Comparison of ENCODE assay signal across 8 cellular contexts in genomic region chr16:57519796-57520360, GRCh38. TPM values are rescaled to one million over a fixed set of nuclear protein-coding genes. Genes with fewer than 3 reads are reported as not detected.
DNase-seq lines count a peak whose midpoint lies in the region; ATAC-seq and TF ChIP-seq lines count a peak whose summit lies in the region.

No MANE protein-coding gene starts in this region.

- no peaks in the 10 kb centered on the region for H3K27me3 Mint-ChIP-seq in activated naive CD8-positive, alpha-beta T cell treated with anti-CD3 and anti-CD28 coated beads, Interleukin-2, amount 50 U/mL, for 24 hours

- H3K27me3 ChIP-seq in heart right ventricle: no peaks in the 10 kb centered on the region

- H3K9me3 Mint-ChIP-seq in activated naive CD8-positive, alpha-beta T cell treated with anti-CD3 and anti-CD28 coated beads, Interleukin-2, amount 50 U/mL, for 24 hours: no peaks in the 10 kb centered on the region

- 34 to 37% methylated on average over 10 of the region's 10 CpGs for WGBS in heart right ventricle, 2 donors

- DNase-seq in AG09309 (ENCODE audit: low read depth): no peak
- peak; percentile 95 for DNase-seq in GM13977 (ENCODE audit: low spot score)
- peak; percentile 87 for DNase-seq in HT-29 (ENCODE audit: low spot score)
- DNase-seq in T follicular helper cell (ENCODE audit: low read depth): peak; percentile 69
- peak; percentile 86 for DNase-seq in activated naive CD8-positive, alpha-beta T cell treated with anti-CD3 and anti-CD28 coated beads, Interleukin-2, amount 50 U/mL, for 24 hours
- peak; percentile 79 to 85 for DNase-seq in heart right ventricle
- DNase-seq in retinal pigment epithelial cell (ENCODE audit: low read depth): no peak
- DNase-seq in GF-D8 (lab: John Stamatoyannopoulos, UW): no peak

- intact Hi-C loops in heart right ventricle (cut with DNase I): loop anchor here (1.0 to 10.0 kb wide), 15 partner anchors 43 to 220 kb away; partner anchors contain the start of gene POLR2C (in 3 of the 10)

- no peak overlapping the region for H3K27ac ChIP-seq in heart right ventricle

- peak; percentile 84 for ATAC-seq in activated naive CD8-positive, alpha-beta T cell treated with anti-CD3 and anti-CD28 coated beads, Interleukin-2, amount 50 U/mL, for 24 hours
- ATAC-seq in heart right ventricle: peak; percentile 65 to 89 (median 80)

- peaks cover 3% of the 10 kb centered on the region for H3K36me3 Mint-ChIP-seq in activated naive CD8-positive, alpha-beta T cell treated with anti-CD3 and anti-CD28 coated beads, Interleukin-2, amount 50 U/mL, for 24 hours (ENCODE audit: low read depth)

- H3K27ac Mint-ChIP-seq in activated naive CD8-positive, alpha-beta T cell treated with anti-CD3 and anti-CD28 coated beads, Interleukin-2, amount 50 U/mL, for 24 hours: no peak overlapping the region

- TF ChIP-seq CTCF in AG09309 (IDR thresholded peaks at IDR 0.05; ENCODE audit: control insufficient read depth, insufficient read depth, low read depth, low read length, missing control alignments) (peak; percentile 98), GM13977 (IDR thresholded peaks at IDR 0.05; ENCODE audit: extremely low read depth, insufficient read depth, missing control alignments) (peak; percentile 99), heart right ventricle (IDR thresholded peaks at IDR 0.05) (peak; percentile 93 to 99 (median 98)), retinal pigment epithelial cell (conservative IDR thresholded peaks at IDR 0.05; ENCODE audit: low read depth, low read length) (peak; percentile 99)

- H3K4me1 ChIP-seq in heart right ventricle: peaks cover 0 to 19% (median 5%) of the 10 kb centered on the region in 9 donors

- H3K36me3 ChIP-seq in heart right ventricle: peaks cover 0 to 60% (median 9%) of the 10 kb centered on the region in 9 donors

- in situ Hi-C loops in GM13977 (cut with MboI; ENCODE audit: low pct_unique_long_range_greater_than_20kb, low sequenced_read_pairs, unreplicated experiment): no loop called here

- H3K4me3 Mint-ChIP-seq in activated naive CD8-positive, alpha-beta T cell treated with anti-CD3 and anti-CD28 coated beads, Interleukin-2, amount 50 U/mL, for 24 hours: no peak overlapping the region

- no peaks in the 10 kb centered on the region for H3K4me1 Mint-ChIP-seq in activated naive CD8-positive, alpha-beta T cell treated with anti-CD3 and anti-CD28 coated beads, Interleukin-2, amount 50 U/mL, for 24 hours

- H3K4me3 ChIP-seq in AG09309 (ENCODE audit: control insufficient read depth, low read depth, low read length): no peak overlapping the region
- no peak overlapping the region for H3K4me3 ChIP-seq in heart right ventricle
- no peak overlapping the region for H3K4me3 ChIP-seq in retinal pigment epithelial cell (ENCODE audit: low read length)

- H3K9me3 ChIP-seq in heart right ventricle: no peaks in the 10 kb centered on the region

RNA-seq across cellular contexts. Expression of gene CCDC102A, which starts 16.5 kb away (rescaled TPM):
- 7.6 and 7.7 TPM in 2 replicates for total RNA-seq in HT-29 (2014; rRNA removed; shearing (Covaris generic))
- total RNA-seq in heart right ventricle: 10 to 100 TPM in 1 of 10 donors, 1 to 10 TPM in 9; 3.1 to 10.2 (median 5.1) TPM
- 1 to 10 TPM; 3.7 to 5.9 TPM for polyA plus RNA-seq in heart right ventricle

RNA-seq across cellular contexts. Expression of gene ADGRG5, which starts 22.6 kb away (rescaled TPM):
- total RNA-seq in HT-29 (2014; rRNA removed; shearing (Covaris generic)): 3.1 and 5.1 TPM in 2 replicates
- under 1 TPM in 5 of 10 donors, not detected in 5; 0.12 to 0.69 (median 0.61) TPM for total RNA-seq in heart right ventricle
- under 1 TPM in 1 of 2 donors, not detected in 1; 0.03 TPM for polyA plus RNA-seq in heart right ventricle

RNA-seq across cellular contexts. Expression of gene DOK4, which starts 33.6 kb away (rescaled TPM):
- 118 and 122 TPM in 2 replicates for total RNA-seq in HT-29 (2014; rRNA removed; shearing (Covaris generic))
- total RNA-seq in heart right ventricle: 10 to 100 TPM in 2 of 10 donors, 1 to 10 TPM in 8; 3.6 to 10.7 (median 8.0) TPM
- 1 to 10 TPM; 5.9 to 9.1 TPM for polyA plus RNA-seq in heart right ventricle

RNA-seq across cellular contexts. Expression of gene POLR2C, which starts 57.4 kb away (rescaled TPM):
- total RNA-seq in HT-29 (2014; rRNA removed; shearing (Covaris generic)): 151 and 174 TPM in 2 replicates
- total RNA-seq in heart right ventricle: 10 to 100 TPM; 40.2 to 56.7 (median 47.2) TPM
- polyA plus RNA-seq in heart right ventricle: 10 to 100 TPM; 17.9 to 46.6 TPM

Comparison
In these comparisons a context has a peak if more than half of its experiments do, and no peak if none do; other contexts are left out.
1. DNase-seq: peak in GM13977 (single experiment), HT-29 (single experiment), T follicular helper cell (single experiment), activated naive CD8-positive, alpha-beta T cell treated with anti-CD3 and anti-CD28 coated beads, Interleukin-2, amount 50 U/mL, for 24 hours (single experiment) and heart right ventricle (2 of 2); none in AG09309 (single experiment), retinal pigment epithelial cell (single experiment) and GF-D8 (single experiment).
2. RNA of gene DOK4, which starts 33.6 kb away (total RNA-seq): 118 to 122 TPM in HT-29; 3.6 to 10.7 TPM in heart right ventricle; every median in the first group is over 10 times any median in the second.
3. Peak in every context shown above with its lines, with median percentiles within 50 percentile points of each other: CTCF ChIP-seq.